Comparison of ENCODE assay signal across 8 cellular contexts in the genomic region with DNA sequence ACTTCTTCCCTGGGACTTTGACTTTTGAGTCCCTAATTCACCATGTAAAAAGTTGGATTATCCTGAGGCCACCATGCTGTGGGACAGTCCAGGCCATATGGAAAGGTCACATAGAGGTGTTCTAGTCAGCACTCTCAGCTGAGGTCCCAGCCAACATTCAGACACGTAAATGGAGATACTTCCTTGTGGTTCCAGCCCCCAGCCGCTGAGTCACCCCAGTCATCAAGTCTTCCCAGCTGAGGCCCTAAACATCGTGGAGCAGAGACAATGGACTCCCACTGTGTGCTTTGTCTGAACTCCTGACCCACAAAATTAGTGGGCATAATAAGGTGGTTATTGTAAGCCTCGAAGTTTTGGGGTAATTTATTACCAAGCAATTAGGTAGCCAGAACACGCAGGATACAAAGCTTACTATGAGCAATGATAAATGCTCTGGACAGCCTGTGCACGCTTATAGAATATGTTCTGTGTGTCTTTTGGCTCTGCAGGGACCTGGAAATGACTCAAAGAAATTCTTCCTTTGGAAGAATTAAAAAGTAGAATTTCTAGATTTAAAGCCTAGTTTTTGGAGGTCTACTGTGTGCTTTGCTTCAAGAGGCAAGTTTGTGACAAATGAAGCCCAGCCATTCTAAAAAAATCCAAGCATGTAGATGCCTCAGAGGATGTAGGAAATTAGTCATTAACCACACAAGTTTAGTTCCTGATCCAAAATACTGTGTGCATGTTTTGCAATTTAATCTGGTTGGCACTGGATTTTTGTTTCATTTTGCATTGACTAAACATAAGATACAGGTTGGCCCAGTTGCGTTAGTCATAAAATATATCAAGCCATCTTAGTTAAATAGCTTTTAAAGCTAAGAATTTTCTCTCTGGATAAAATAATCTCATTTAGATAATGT. TPM values are rescaled to one million over a fixed set of nuclear protein-coding genes. Genes with fewer than 3 reads are reported as not detected.
DNase-seq lines count a peak whose midpoint lies in the region; ATAC-seq, FAIRE-seq and TF ChIP-seq lines count a peak whose summit lies in the region.

No MANE protein-coding gene starts in this region.

- H2BK20ac ChIP-seq in H1 (ENCODE audit: low read length): no peak overlapping the region

- H3K4me3 ChIP-seq in H1 (ENCODE audit: extremely low read depth in 1 of 4, insufficient read depth in 2 of 4, low read depth in 3 of 4, low read length in 4 of 4) (no peak overlapping the region), pancreas (no peak overlapping the region)

- H4K91ac ChIP-seq in H1 (replicated peaks; ENCODE audit: insufficient read length, low read length): peak overlapping the region; percentile 54

- H3K14ac ChIP-seq in H1 (ENCODE audit: insufficient read length): no peak overlapping the region

- H3K18ac ChIP-seq in H1 (ENCODE audit: extremely low read depth, low read length): no peak overlapping the region

- H3K27me3 ChIP-seq in H1 (replicated peaks in 1 of 4; ENCODE audit: control insufficient read depth in 3 of 4, extremely low read depth in 1 of 4, insufficient read depth in 3 of 4, low read length in 3 of 4) (no peaks in the 10 kb centered on the region), pancreas (no peaks in the 10 kb centered on the region)

- no peak overlapping the region for H2BK15ac ChIP-seq in H1 (ENCODE audit: low read length)

- POLR2A ChIA-PET in H1 (lab: Charles Lee; ENCODE audit: partially characterized antibody): interaction anchor here (0.9 kb wide), 1 partner anchor 10 kb away, joined by 3 read pairs; no protein-coding TSS in a partner anchor

- no peak overlapping the region for H3K9ac ChIP-seq in H1 (replicated peaks in 1 of 4; ENCODE audit: extremely low read depth in 1 of 4, low read depth in 3 of 4, low read length in 3 of 4)

- H3K79me1 ChIP-seq in H1 (ENCODE audit: low read depth, low read length): no peaks in the 10 kb centered on the region

- no peaks in the 10 kb centered on the region for H3K9me3 ChIP-seq in H1 (ENCODE audit: insufficient read depth in 2 of 2, low read depth in 1 of 2, low read length in 1 of 2)
- no peaks in the 10 kb centered on the region for H3K9me3 ChIP-seq in pancreas

- no peaks in the 10 kb centered on the region for H3K23me2 ChIP-seq in H1 (ENCODE audit: low read depth, low read length)

- H2AFZ ChIP-seq in H1 (ENCODE audit: low read length): no peak overlapping the region

- ATAC-seq in HG02884 (IDR thresholded peaks at IDR 0.05; ENCODE audit: unreplicated experiment) (peak; percentile 57), pancreas (peak; percentile 85 to 91 (median 87)), HG03025 (IDR thresholded peaks at IDR 0.05; ENCODE audit: low FRiP score, unreplicated experiment) (no peak), GM18520 (IDR thresholded peaks at IDR 0.05; ENCODE audit: unreplicated experiment) (no peak)

- no peak overlapping the region for H3K23ac ChIP-seq in H1 (ENCODE audit: insufficient read length)

- TF ChIP-seq EP300 in H1 (IDR thresholded peaks at IDR 0.05; ENCODE audit: borderline replicate concordance in 1 of 2, low read depth in 2 of 2, low read length in 2 of 2): no peak

- peak; percentile 19 for FAIRE-seq in H1 (lab: Jason Lieb, UNC)
- peak; percentile 37 for FAIRE-seq in pancreas (lab: Jason Lieb, UNC)

- intact Hi-C loops in pancreas (cut with DNase I): loop anchor here in 1 of 3 donors (10.0 kb wide), 1 partner anchor 57 kb away; no protein-coding TSS in a partner anchor

- H3K4me2 ChIP-seq in H1 (ENCODE audit: insufficient read depth in 1 of 2, low read depth in 2 of 2, low read length in 2 of 2): no peak overlapping the region

- H3K27ac ChIP-seq in H1 (ENCODE audit: low read depth, low read length): no peak overlapping the region
- H3K27ac ChIP-seq in pancreas: peak overlapping the region in 3 of 4 donors; percentile 8 to 72 (median 64)

- H3K4ac ChIP-seq in H1 (replicated peaks; ENCODE audit: insufficient read length, low read depth, low read length): no peak overlapping the region

- TF ChIP-seq CTCF in H1 (IDR thresholded peaks at IDR 0.05; ENCODE audit: control extremely low read depth in 1 of 3, insufficient read depth in 1 of 3, low read depth in 1 of 3, low read length in 3 of 3) (no peak), pancreas (IDR thresholded peaks at IDR 0.05) (no peak)

- no peak overlapping the region for H4K8ac ChIP-seq in H1 (ENCODE audit: extremely low read depth, insufficient read depth, low read length)

- H3K36me3 ChIP-seq in H1 (ENCODE audit: control insufficient read depth in 2 of 4, insufficient read depth in 4 of 4, low read length in 3 of 4) (no peaks in the 10 kb centered on the region), pancreas (no peaks in the 10 kb centered on the region)

- CTCF ChIA-PET in H1 (lab: Charles Lee; ENCODE audit: partially characterized antibody): interaction anchor here (1.0 to 1.7 kb wide), 5 partner anchors 8 to 139 kb away, joined by 3 to 5 read pairs (median 4); no protein-coding TSS in a partner anchor

- no peak overlapping the region for H2BK5ac ChIP-seq in H1 (ENCODE audit: low read depth, low read length)

- no peak overlapping the region for H2BK120ac ChIP-seq in H1 (replicated peaks; ENCODE audit: low read depth, low read length)

- peak overlapping the region; percentile 35; the same call in 1 of the 2 replicates for H2BK12ac ChIP-seq in H1 (ENCODE audit: low read depth, low read length)

- H4K5ac ChIP-seq in H1 (ENCODE audit: insufficient read length, low read depth, low read length): no peak overlapping the region

- H3K56ac ChIP-seq in H1 (replicated peaks; ENCODE audit: insufficient read length, low read depth, low read length): no peak overlapping the region

- no peak overlapping the region for H2AK5ac ChIP-seq in H1 (ENCODE audit: low read depth, low read length)

- H3K4me1 ChIP-seq in H1 (replicated peaks in 1 of 4; ENCODE audit: control insufficient read depth in 3 of 4, insufficient read depth in 4 of 4, low read length in 3 of 4): peaks cover 0 to 3% (median 0%) of the 10 kb centered on the region in 4 experiments; a peak in 1 of 7 replicates
- peaks cover 0 to 4% (median 0%) of the 10 kb centered on the region in 3 donors for H3K4me1 ChIP-seq in pancreas

- no peak for TF ChIP-seq POLR2A in H1 (IDR thresholded peaks at IDR 0.05; ENCODE audit: control extremely low read depth in 1 of 2, low read depth in 2 of 2, low read length in 2 of 2)

- DNase-seq in ELR (ENCODE audit: low read depth): peak; percentile 94
- peak; percentile 60 for DNase-seq in SIG-M5 (lab: John Stamatoyannopoulos, UW)
- DNase-seq in H1 (ENCODE audit: low read depth in 1 of 2, low spot score in 2 of 2): no peak
- peak in 3 of 6 donors; percentile 4 to 15 (median 14) for DNase-seq in pancreas
- DNase-seq in NCI-H2081 treated with DMSO at 0.1 percent for 48 hours (lab: John Stamatoyannopoulos, UW): no peak

- no peak for TF ChIP-seq RAD21 in H1 (IDR thresholded peaks at IDR 0.05 in 1 of 2, conservative IDR thresholded peaks at IDR 0.05 in 1 of 2; ENCODE audit: low read depth in 2 of 2, low read length in 2 of 2)

- H3K79me2 ChIP-seq in H1 (ENCODE audit: control insufficient read depth in 1 of 2, insufficient read depth in 2 of 2, low read length in 2 of 2): no peaks in the 10 kb centered on the region

- 56% methylated on average over 7 of the region's 7 CpGs; no CpG with 5 or more reads in 1 of the 2 experiments for WGBS in H1 (ENCODE audit: extremely low coverage in 1 of 2, insufficient coverage in 1 of 2, insufficient read length in 1 of 2, insufficient replicate concordance in 2 of 2, low coverage in 1 of 2, low lambda C conversion rate in 2 of 2, missing lambda C conversion rate in 1 of 2), 2 experiments
- 31 to 41% methylated on average over 7 of the region's 7 CpGs for WGBS in pancreas, 2 donors

- H4K20me1 ChIP-seq in H1 (replicated peaks in 1 of 2; ENCODE audit: control insufficient read depth in 1 of 2, insufficient read depth in 2 of 2, low read length in 2 of 2): no peaks in the 10 kb centered on the region

TF ChIP-seq in H1, 55 proteins besides CTCF, POLR2A, EP300 and RAD21:
- peak; percentile 27 for TF ChIP-seq NANOG (IDR thresholded peaks at IDR 0.05; ENCODE audit: insufficient read depth, low read depth, low read length, poor library complexity, severe bottlenecking)
- peak; percentile 43; the same call in 1 of the 2 replicates for TF ChIP-seq MAFK (IDR thresholded peaks at IDR 0.05; ENCODE audit: low read depth, low read length)
- TF ChIP-seq BACH1 (IDR thresholded peaks at IDR 0.05; ENCODE audit: low read length): peak; percentile 62; the same call in 1 of the 2 replicates
- no peak for TF ChIP-seq SP4 (IDR thresholded peaks at IDR 0.05; ENCODE audit: low read length)
- TF ChIP-seq JUND (IDR thresholded peaks at IDR 0.05; ENCODE audit: low read length): 0 out of 2 replicates have a peak, but pooled peaks have one; percentile 47
- no peak for TF ChIP-seq BCL11A (IDR thresholded peaks at IDR 0.05; ENCODE audit: low read depth in 2 of 2, low read length in 2 of 2)
TF ChIP-seq in H1: peak in this region for 4.

RNA-seq across cellular contexts. Expression of a gene that starts 33.3 kb away (rescaled TPM):
- total RNA-seq in H1 (2021; fragmentation: NEBNext Ultra II Directional; extraction: Animal tissue kit (Norgen Biotek cat#: 25700)): 12.7 and 17.2 TPM in 2 replicates
- polyA plus RNA-seq in H1 (2011; rRNA removed): 6.7 and 9.0 TPM in 2 replicates
- 7.4 TPM for polyA plus RNA-seq in H1 (2011; cell fraction: cytosol; rRNA removed)
- 14.3 TPM for polyA plus RNA-seq in H1 (2011; cell fraction: nucleus; rRNA removed)
- 5.6 to 7.4 TPM (median 7.0 TPM) in 4 replicates for polyA plus RNA-seq in H1 (2012, experiment 1 of 2)
- polyA plus RNA-seq in H1 (2012, experiment 2 of 2): 0.98 TPM
- 10.3 TPM for polyA plus RNA-seq in H1 (2013, experiment 1 of 2)
- polyA plus RNA-seq in H1 (2013, experiment 2 of 2): 11.0 TPM
- polyA minus RNA-seq in H1 (2011; rRNA and poly(A)+ RNA removed): 32.3 and 40.2 TPM in 2 replicates
- polyA minus RNA-seq in H1 (2011; cell fraction: cytosol; rRNA and poly(A)+ RNA removed): 9.2 TPM
- polyA minus RNA-seq in H1 (2011; cell fraction: nucleus; rRNA and poly(A)+ RNA removed): 12.2 TPM
- total RNA-seq in pancreas: 10 to 100 TPM in 2 of 6 donors, 1 to 10 TPM in 4; 5.9 to 16.0 (median 7.4) TPM
- 1 to 10 TPM; 2.2 to 2.9 TPM for polyA plus RNA-seq in pancreas

RNA-seq across cellular contexts. Expression of a gene that starts 44.7 kb away (rescaled TPM):
- 6.1 and 6.9 TPM in 2 replicates for total RNA-seq in H1 (2021; fragmentation: NEBNext Ultra II Directional; extraction: Animal tissue kit (Norgen Biotek cat#: 25700))
- polyA plus RNA-seq in H1 (2011; rRNA removed): 1.8 and 2.2 TPM in 2 replicates
- 3.2 TPM for polyA plus RNA-seq in H1 (2011; cell fraction: cytosol; rRNA removed)
- polyA plus RNA-seq in H1 (2011; cell fraction: nucleus; rRNA removed): 1.2 TPM
- polyA plus RNA-seq in H1 (2012, experiment 1 of 2): 2.5 to 5.4 TPM (median 3.4 TPM) in 4 replicates
- polyA plus RNA-seq in H1 (2012, experiment 2 of 2): 0.83 TPM
- 3.6 TPM for polyA plus RNA-seq in H1 (2013, experiment 1 of 2)
- polyA plus RNA-seq in H1 (2013, experiment 2 of 2): 3.7 TPM
- 3.3 and 5.3 TPM in 2 replicates for polyA minus RNA-seq in H1 (2011; rRNA and poly(A)+ RNA removed)
- polyA minus RNA-seq in H1 (2011; cell fraction: cytosol; rRNA and poly(A)+ RNA removed): 2.0 TPM
- 2.1 TPM for polyA minus RNA-seq in H1 (2011; cell fraction: nucleus; rRNA and poly(A)+ RNA removed)
- 1 to 10 TPM; 1.8 to 6.0 (median 2.3) TPM for total RNA-seq in pancreas
- polyA plus RNA-seq in pancreas: 1 to 10 TPM; 1.4 to 2.5 TPM

Comparison
In these comparisons a context has a peak if more than half of its experiments do, and no peak if none do; other contexts are left out.
1. DNase-seq: peak in ELR (single experiment) and SIG-M5 (single experiment); none in H1 (0 of 2) and NCI-H2081 treated with DMSO at 0.1 percent for 48 hours (single experiment).
2. ATAC-seq: peak in HG02884 (single experiment) and pancreas (4 of 4); none in HG03025 (single experiment) and GM18520 (single experiment).